In genomic region chr12:98838282-98838681, GRCh38 we compare ENCODE assay signal across 12 cellular contexts.
A peak's percentile ranks its signal among the peaks of the same experiment; 100 is the strongest.
DNase-seq lines count a peak whose midpoint lies in the region; ATAC-seq and TF ChIP-seq lines count a peak whose summit lies in the region.
"Had no signal": no experiment of that assay in that cellular context is flagged by ENCODE, and none has a peak within 500 bp of the region (broad histone marks: within the 10 kb centered on the region; RNA-seq: fewer than 3 reads in every experiment).

No MANE protein-coding gene starts in this region.

- H3K18ac ChIP-seq in mesendoderm (ENCODE audit: low read length): peak overlapping the region; percentile 23

- no peaks in the 10 kb centered on the region for H3K79me1 ChIP-seq in mesendoderm (ENCODE audit: low read length)

- peak; percentile 36 for TF ChIP-seq CTCF in HFF-Myc (IDR thresholded peaks at IDR 0.05; ENCODE audit: low read depth, low read length, missing control alignments)

- peaks cover 3% of the 10 kb centered on the region for H3K4me1 ChIP-seq in mesendoderm (ENCODE audit: control insufficient read depth, low read depth, low read length)
- H3K4me1 ChIP-seq: stomach had no signal

- H2BK120ac ChIP-seq in mesendoderm (ENCODE audit: low read depth, low read length): no peak overlapping the region

- DNase-seq in AG08396 (ENCODE audit: low spot score) (peak; percentile 13), HFF-Myc (ENCODE audit: extremely low read depth, low read depth) (no peak), brain pericyte (ENCODE audit: low read depth, low spot score) (peak; percentile 44), mesendoderm (peak; percentile 35), activated gamma-delta T cell treated with Interleukin-2 at 50 U/mL for 16 hours (no peak), DMS114 treated with DMSO at 0.1 percent for 48 hours (lab: John Stamatoyannopoulos, UW; ENCODE audit: unreplicated experiment) (no peak), DMS79 treated with DMSO at 0.1 percent for 48 hours (lab: John Stamatoyannopoulos, UW) (no peak)
- DNase-seq in activated naive CD4-positive, alpha-beta T cell treated with anti-CD3 and anti-CD28 coated beads, Interleukin-2, amount 50 U/mL, for 72 hours (ENCODE audit: low spot score in 2 of 2): no peak
- DNase-seq: CD8-positive, alpha-beta memory T cell; mucosa of descending colon; NCI-H1694 treated with DMSO at 0.1 percent for 48 hours; stomach had no signal

- no peak overlapping the region for H3K4ac ChIP-seq in mesendoderm (ENCODE audit: low read depth, low read length)

- WGBS in mesendoderm (ENCODE audit: extremely low coverage, insufficient coverage, low lambda C conversion rate): no CpG with 5 or more reads among the region's 6 CpGs

- H3K36me3 Mint-ChIP-seq in activated naive CD4-positive, alpha-beta T cell treated with anti-CD3 and anti-CD28 coated beads, Interleukin-2, amount 50 U/mL, for 72 hours: no peaks in the 10 kb centered on the region
- H3K36me3 Mint-ChIP-seq: CD8-positive, alpha-beta memory T cell had no signal

- H4K8ac ChIP-seq in mesendoderm (ENCODE audit: low read depth, low read length): no peak overlapping the region

- no peak overlapping the region for H3K56ac ChIP-seq in mesendoderm (ENCODE audit: low read length)

- no peak overlapping the region for H3K4me3 ChIP-seq in HFF-Myc (replicated peaks; ENCODE audit: low read depth, low read length)
- H3K4me3 ChIP-seq in mesendoderm (ENCODE audit: low read length): no peak overlapping the region
- H3K4me3 ChIP-seq: mucosa of descending colon, stomach had no signal

- no peaks in the 10 kb centered on the region for H3K9me3 Mint-ChIP-seq in activated naive CD4-positive, alpha-beta T cell treated with anti-CD3 and anti-CD28 coated beads, Interleukin-2, amount 50 U/mL, for 72 hours
- H3K9me3 Mint-ChIP-seq: CD8-positive, alpha-beta memory T cell had no signal

- H3K79me2 ChIP-seq in mesendoderm (ENCODE audit: control insufficient read depth, insufficient read depth, low read length): no peaks in the 10 kb centered on the region

- H3K23ac ChIP-seq in mesendoderm (ENCODE audit: low read length): no peak overlapping the region

- no peak overlapping the region for H4K5ac ChIP-seq in mesendoderm (ENCODE audit: low read length)

- H3K27ac Mint-ChIP-seq in activated naive CD4-positive, alpha-beta T cell treated with anti-CD3 and anti-CD28 coated beads, Interleukin-2, amount 50 U/mL, for 72 hours: no peak overlapping the region
- H3K27ac Mint-ChIP-seq: CD8-positive, alpha-beta memory T cell had no signal

- H3K36me3 ChIP-seq in mesendoderm (ENCODE audit: control insufficient read depth, insufficient read depth, low read length): no peaks in the 10 kb centered on the region
- H3K36me3 ChIP-seq: stomach had no signal

- H3K27me3 ChIP-seq in mesendoderm (ENCODE audit: insufficient read depth, low read length, poor library complexity): no peaks in the 10 kb centered on the region
- H3K27me3 ChIP-seq: stomach had no signal

- ATAC-seq in activated naive CD4-positive, alpha-beta T cell treated with anti-CD3 and anti-CD28 coated beads, Interleukin-2, amount 50 U/mL, for 72 hours: no peak
- ATAC-seq: mucosa of descending colon had no signal

- H2BK5ac ChIP-seq in mesendoderm (ENCODE audit: low read length): no peak overlapping the region

- H3K27ac ChIP-seq in mesendoderm (ENCODE audit: low read depth, low read length): no peak overlapping the region
- H3K27ac ChIP-seq: stomach had no signal

- H2BK15ac ChIP-seq in mesendoderm (replicated peaks; ENCODE audit: low read depth): peak overlapping the region; percentile 86

- H3K4me2 ChIP-seq in mesendoderm (ENCODE audit: low read length): no peak overlapping the region

- H3K9ac ChIP-seq in mesendoderm (ENCODE audit: low read length): no peak overlapping the region

- H2AK5ac ChIP-seq in mesendoderm (ENCODE audit: low read length): no peak overlapping the region

Comparison
In these comparisons a context has a peak if more than half of its experiments do, and no peak if none do; other contexts are left out.
1. DNase-seq: peak in AG08396 (single experiment), brain pericyte (single experiment) and mesendoderm (single experiment); none in HFF-Myc (single experiment), activated gamma-delta T cell treated with Interleukin-2 at 50 U/mL for 16 hours (single experiment), DMS114 treated with DMSO at 0.1 percent for 48 hours (single experiment), DMS79 treated with DMSO at 0.1 percent for 48 hours (single experiment) and activated naive CD4-positive, alpha-beta T cell treated with anti-CD3 and anti-CD28 coated beads, Interleukin-2, amount 50 U/mL, for 72 hours (0 of 2).